Comparison of ENCODE assay signal across 21 cellular contexts in genomic region chr6:143607168-143607567, GRCh38.
DNase-seq lines count a peak whose midpoint lies in the region; ATAC-seq and TF ChIP-seq lines count a peak whose summit lies in the region.
"Had no signal": no experiment of that assay in that cellular context is flagged by ENCODE, and none has a peak within 500 bp of the region (broad histone marks: within the 10 kb centered on the region; RNA-seq: fewer than 3 reads in every experiment).

No MANE protein-coding gene starts in this region.

- H3K79me2 ChIP-seq in smooth muscle cell (ENCODE audit: low read depth), result no peaks in the 10 kb centered on the region

- H3K9me3 Mint-ChIP-seq in effector memory CD8-positive, alpha-beta T cell, result no peaks in the 10 kb centered on the region
- H3K9me3 Mint-ChIP-seq in HFFc6, result no peaks in the 10 kb centered on the region

- H3K27me3 ChIP-seq in right cardiac atrium (ENCODE audit: control insufficient read depth, insufficient read depth), result no peaks in the 10 kb centered on the region
- no peaks in the 10 kb centered on the region for H3K27me3 ChIP-seq in smooth muscle cell (ENCODE audit: low read depth)
- H3K27me3 ChIP-seq: MG63 had no signal

- no peak for DNase-seq in right cardiac atrium
- no peak for DNase-seq in cardiac septum (ENCODE audit: low spot score)
- DNase-seq in T-helper 17 cell, result no peak
- no peak for DNase-seq in effector memory CD8-positive, alpha-beta T cell
- DNase-seq in smooth muscle cell (lab: John Stamatoyannopoulos, UW; ENCODE audit: unreplicated experiment), result no peak
- DNase-seq in NCI-H2196 treated with DMSO at 0.1 percent for 48 hours (lab: John Stamatoyannopoulos, UW; ENCODE audit: unreplicated experiment), result no peak
- DNase-seq in HFFc6, result no peak
- DNase-seq in AG08395 (ENCODE audit: low spot score), result no peak
- DNase-seq: BE2C, DMS53, GDM1, MG63, NCI-H1694 treated with DMSO at 0.1 percent for 48 hours, NCI-H2081 treated with DMSO at 0.1 percent for 48 hours, NCI-H446, NCI-H526, PC-3, SIG-M5 had no signal

- 38% methylated on average over 7 of the region's 7 CpGs for WGBS in right cardiac atrium
- WGBS in smooth muscle cell (ENCODE audit: low lambda C conversion rate), result 83% methylated on average over 7 of the region's 7 CpGs

- H3K27ac Mint-ChIP-seq in T-helper 17 cell (peak overlapping the region; percentile 43), HFFc6 (no peak overlapping the region)
- peak overlapping the region in 1 of 2 donors; percentile 12 for H3K27ac Mint-ChIP-seq in effector memory CD8-positive, alpha-beta T cell

- H3K4me1 ChIP-seq in right cardiac atrium (ENCODE audit: control insufficient read depth, insufficient read depth, low read length) (no peaks in the 10 kb centered on the region), smooth muscle cell (ENCODE audit: low read depth) (no peaks in the 10 kb centered on the region)
- H3K4me1 ChIP-seq: A549, BE2C had no signal

- no peak overlapping the region for H3K9ac ChIP-seq in smooth muscle cell (ENCODE audit: low read depth)

- intact Hi-C loops in right cardiac atrium (cut with DNase I) (loop anchor here in 1 of 4 donors (10.0 kb wide), 1 partner anchor 68 kb away; the partner anchor contains the start of gene PHACTR2), cardiac septum (cut with DNase I) (no loop called here)

- no peaks in the 10 kb centered on the region for H3K27me3 Mint-ChIP-seq in T-helper 17 cell
- no peaks in the 10 kb centered on the region for H3K27me3 Mint-ChIP-seq in effector memory CD8-positive, alpha-beta T cell
- H3K27me3 Mint-ChIP-seq in HFFc6 (ENCODE audit: insufficient read depth), result no peaks in the 10 kb centered on the region

- H4K20me1 ChIP-seq in smooth muscle cell (ENCODE audit: low read depth), result no peaks in the 10 kb centered on the region

- peak in 1 of 2 donors; percentile 37 for ATAC-seq in right cardiac atrium
- peak; percentile 20 for ATAC-seq in T-helper 17 cell
- peak; percentile 64 for ATAC-seq in effector memory CD8-positive, alpha-beta T cell (replicated peaks)
- ATAC-seq: A549, K562, PC-3 had no signal

- H3F3A ChIP-seq in smooth muscle cell (ENCODE audit: low read depth), result no peaks in the 10 kb centered on the region

- H3K36me3 Mint-ChIP-seq in T-helper 17 cell (ENCODE audit: low read depth) (no peaks in the 10 kb centered on the region), HFFc6 (ENCODE audit: low read depth) (no peaks in the 10 kb centered on the region)
- no peaks in the 10 kb centered on the region for H3K36me3 Mint-ChIP-seq in effector memory CD8-positive, alpha-beta T cell (ENCODE audit: insufficient read depth)

- H3K4me3 ChIP-seq in right cardiac atrium (ENCODE audit: low read length) (no peak overlapping the region), smooth muscle cell (no peak overlapping the region)
- H3K4me3 ChIP-seq: A549, K562, MG63 had no signal

- peak overlapping the region; percentile 25 for H2AFZ ChIP-seq in smooth muscle cell (ENCODE audit: low read depth)

- no peak overlapping the region for H3K4me2 ChIP-seq in smooth muscle cell
- H3K4me2 ChIP-seq: A549 had no signal

- no peaks in the 10 kb centered on the region for H3K36me3 ChIP-seq in smooth muscle cell (ENCODE audit: low read depth)
- H3K36me3 ChIP-seq: BE2C, MG63 had no signal

- H3K9me3 ChIP-seq in right cardiac atrium (ENCODE audit: control insufficient read depth, low read length) (no peaks in the 10 kb centered on the region), T-helper 17 cell (ENCODE audit: control insufficient read depth, low read length, poor library complexity, severe bottlenecking) (no peaks in the 10 kb centered on the region), smooth muscle cell (replicated peaks; ENCODE audit: low read depth) (no peaks in the 10 kb centered on the region)
- H3K9me3 ChIP-seq: A549, BE2C, MG63 had no signal

- no peak for TF ChIP-seq CTCF in smooth muscle cell (IDR thresholded peaks at IDR 0.05; ENCODE audit: borderline replicate concordance, insufficient read depth, poor library complexity, severe bottlenecking)
- no peak for TF ChIP-seq CTCF in HFFc6 (IDR thresholded peaks at IDR 0.05)

- peaks cover 26% of the 10 kb centered on the region for H3K4me1 Mint-ChIP-seq in T-helper 17 cell
- H3K4me1 Mint-ChIP-seq in effector memory CD8-positive, alpha-beta T cell (ENCODE audit: low read depth in 2 of 2), result peaks cover 23 to 25% of the 10 kb centered on the region in 2 donors
- H3K4me1 Mint-ChIP-seq in HFFc6 (ENCODE audit: low read depth), result peaks cover 14% of the 10 kb centered on the region

- H3K27ac ChIP-seq in right cardiac atrium (ENCODE audit: low read length) (peak overlapping the region; percentile 8), smooth muscle cell (ENCODE audit: low read depth) (no peak overlapping the region)
- H3K27ac ChIP-seq: A549, RWPE1 had no signal

- H3K4me3 Mint-ChIP-seq in T-helper 17 cell (no peak overlapping the region), HFFc6 (no peak overlapping the region)
- no peak overlapping the region for H3K4me3 Mint-ChIP-seq in effector memory CD8-positive, alpha-beta T cell
